Comparison of ENCODE assay signal across 31 cellular contexts in the genomic region with DNA sequence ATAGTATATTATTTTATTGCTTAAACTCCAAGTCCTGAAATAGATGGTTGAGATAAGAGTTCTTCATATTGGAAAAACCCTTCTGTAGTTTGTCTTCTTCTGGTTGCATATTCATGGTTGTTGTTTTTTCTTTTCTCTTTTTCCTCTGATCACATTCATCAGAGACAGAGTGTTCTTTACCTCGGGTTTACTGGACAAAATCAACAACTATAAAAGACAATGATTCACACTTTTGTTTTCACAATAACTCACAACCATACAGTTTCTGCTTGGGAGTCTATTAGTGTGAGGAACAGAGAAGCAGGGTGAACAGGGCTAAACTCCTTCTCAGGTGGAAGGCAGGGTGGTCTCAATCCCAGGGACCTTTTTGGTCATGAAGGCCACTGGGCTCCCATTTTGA. TPM values are rescaled to one million over a fixed set of nuclear protein-coding genes. Genes with fewer than 3 reads are reported as not detected.
"Had no signal": no experiment of that assay in that cellular context is flagged by ENCODE, and none has a peak within 500 bp of the region (broad histone marks: within the 10 kb centered on the region; RNA-seq: fewer than 3 reads in every experiment).

No MANE protein-coding gene starts in this region.

- H3K9me3 ChIP-seq: gastrocnemius medialis, heart left ventricle had no signal

- H3K36me3 ChIP-seq: gastrocnemius medialis, heart left ventricle had no signal

- H3K27ac ChIP-seq: foreskin keratinocyte, gastrocnemius medialis, heart left ventricle had no signal

- H3K27ac Mint-ChIP-seq: activated CD4-positive, alpha-beta memory T cell treated with anti-CD3 and anti-CD28 coated beads, Interleukin-2, amount 10 ng/mL, durations not matched to agents 7 days and 5 days; activated CD4-positive, alpha-beta T cell treated with anti-CD3 and anti-CD28 coated beads, Interleukin-2, amount 10 ng/mL, durations not matched to agents 7 days and 5 days; activated naive CD8-positive, alpha-beta T cell; activated T-cell treated with anti-CD3 and anti-CD28 coated beads, Interleukin-2, amount 50 U/mL, for 24 hours; activated T-cell treated with anti-CD3 and anti-CD28 coated beads, Interleukin-2, amount 50 U/mL, for 72 hours; effector memory CD8-positive, alpha-beta T cell; WTC11 had no signal

- H3K27me3 ChIP-seq: foreskin keratinocyte, gastrocnemius medialis had no signal

- H3K4me1 Mint-ChIP-seq: activated CD4-positive, alpha-beta memory T cell treated with anti-CD3 and anti-CD28 coated beads, Interleukin-2, amount 10 ng/mL, durations not matched to agents 7 days and 5 days had no signal

- H3K36me3 Mint-ChIP-seq: activated naive CD8-positive, alpha-beta T cell; WTC11 had no signal

- H3K4me3 ChIP-seq: gastrocnemius medialis, heart left ventricle had no signal

- H3K4me1 ChIP-seq: foreskin keratinocyte, gastrocnemius medialis, heart left ventricle had no signal

- H3K4me3 Mint-ChIP-seq: activated CD4-positive, alpha-beta memory T cell treated with anti-CD3 and anti-CD28 coated beads, Interleukin-2, amount 10 ng/mL, durations not matched to agents 7 days and 5 days; activated CD4-positive, alpha-beta T cell treated with anti-CD3 and anti-CD28 coated beads, Interleukin-2, amount 10 ng/mL, durations not matched to agents 7 days and 5 days; activated naive CD8-positive, alpha-beta T cell; activated T-cell treated with anti-CD3 and anti-CD28 coated beads, Interleukin-2, amount 50 U/mL, for 24 hours; activated T-cell treated with anti-CD3 and anti-CD28 coated beads, Interleukin-2, amount 50 U/mL, for 72 hours; effector memory CD8-positive, alpha-beta T cell; WTC11 had no signal

- FAIRE-seq: astrocyte had no signal

- DNase-seq: activated CD4-positive, alpha-beta memory T cell treated with anti-CD3 and anti-CD28 coated beads, Interleukin-2, amount 10 ng/mL, durations not matched to agents 7 days and 5 days; activated CD4-positive, alpha-beta T cell treated with anti-CD3 and anti-CD28 coated beads for 1 hour; activated CD4-positive, alpha-beta T cell treated with anti-CD3 and anti-CD28 coated beads for 4 hours; activated CD4-positive, alpha-beta T cell treated with anti-CD3 and anti-CD28 coated beads, Interleukin-2, amount 10 ng/mL, durations not matched to agents 7 days and 5 days; activated CD4-positive, alpha-beta T cell treated with anti-CD3 and anti-CD28 coated beads, Interleukin-2, amount 50 U/mL, for 4 hours; activated CD8-positive, alpha-beta memory T cell treated with anti-CD3 and anti-CD28 coated beads, Interleukin-2, amount 50 U/mL, for 48 hours; activated gamma-delta T cell; activated naive CD4-positive, alpha-beta T cell treated with anti-CD3 and anti-CD28 coated beads, Interleukin-2, amount 50 U/mL, for 16 hours; activated naive CD4-positive, alpha-beta T cell treated with Interleukin-2 at 50 U/mL for 16 hours; activated T-cell treated with anti-CD3 and anti-CD28 coated beads for 4 hours; activated T-cell treated with anti-CD3 and anti-CD28 coated beads, Interleukin-2, amount 50 U/mL, for 24 hours; activated T-cell treated with anti-CD3 and anti-CD28 coated beads, Interleukin-2, amount 50 U/mL, for 72 hours; amniotic stem cell; anterior cingulate cortex; caudate nucleus; cerebellar nuclear complex; cortex of kidney; dermis blood vessel endothelial cell; effector CD4-positive, alpha-beta T cell; effector memory CD8-positive, alpha-beta T cell; foreskin keratinocyte; gastrocnemius medialis; glutamatergic neuron; heart left ventricle; T-helper 2 cell had no signal

- H3K9me3 Mint-ChIP-seq: activated CD4-positive, alpha-beta memory T cell treated with anti-CD3 and anti-CD28 coated beads, Interleukin-2, amount 10 ng/mL, durations not matched to agents 7 days and 5 days; activated CD4-positive, alpha-beta T cell treated with anti-CD3 and anti-CD28 coated beads, Interleukin-2, amount 10 ng/mL, durations not matched to agents 7 days and 5 days; activated T-cell treated with anti-CD3 and anti-CD28 coated beads, Interleukin-2, amount 50 U/mL, for 24 hours; activated T-cell treated with anti-CD3 and anti-CD28 coated beads, Interleukin-2, amount 50 U/mL, for 72 hours; effector memory CD8-positive, alpha-beta T cell; WTC11 had no signal

RNA-seq across cellular contexts. Expression of gene SLC22A25, which starts 2.6 kb away (rescaled TPM):
- total RNA-seq: activated CD4-positive, alpha-beta memory T cell treated with anti-CD3 and anti-CD28 coated beads, Interleukin-2, amount 10 ng/mL, durations not matched to agents 7 days and 5 days; activated CD4-positive, alpha-beta T cell treated with anti-CD3 and anti-CD28 coated beads, Interleukin-2, amount 10 ng/mL, durations not matched to agents 7 days and 5 days; activated T-cell treated with anti-CD3 and anti-CD28 coated beads, Interleukin-2, amount 50 U/mL, for 72 hours; astrocyte; dermis blood vessel endothelial cell; epithelial cell of proximal tubule; esophagus mucosa; foreskin keratinocyte; heart left ventricle; T-helper 1 cell treated with Interleukin-12 subunit alpha and Interleukin-12 subunit beta and Interleukin-4 antibody, amounts not matched to agents 30 ng/mL and 1 ng/mL, for 36 hours; WTC11 had no signal
- polyA plus RNA-seq: foreskin keratinocyte, heart left ventricle had no signal
